ENCODE assay signal across 7 cellular contexts in the genomic region with DNA sequence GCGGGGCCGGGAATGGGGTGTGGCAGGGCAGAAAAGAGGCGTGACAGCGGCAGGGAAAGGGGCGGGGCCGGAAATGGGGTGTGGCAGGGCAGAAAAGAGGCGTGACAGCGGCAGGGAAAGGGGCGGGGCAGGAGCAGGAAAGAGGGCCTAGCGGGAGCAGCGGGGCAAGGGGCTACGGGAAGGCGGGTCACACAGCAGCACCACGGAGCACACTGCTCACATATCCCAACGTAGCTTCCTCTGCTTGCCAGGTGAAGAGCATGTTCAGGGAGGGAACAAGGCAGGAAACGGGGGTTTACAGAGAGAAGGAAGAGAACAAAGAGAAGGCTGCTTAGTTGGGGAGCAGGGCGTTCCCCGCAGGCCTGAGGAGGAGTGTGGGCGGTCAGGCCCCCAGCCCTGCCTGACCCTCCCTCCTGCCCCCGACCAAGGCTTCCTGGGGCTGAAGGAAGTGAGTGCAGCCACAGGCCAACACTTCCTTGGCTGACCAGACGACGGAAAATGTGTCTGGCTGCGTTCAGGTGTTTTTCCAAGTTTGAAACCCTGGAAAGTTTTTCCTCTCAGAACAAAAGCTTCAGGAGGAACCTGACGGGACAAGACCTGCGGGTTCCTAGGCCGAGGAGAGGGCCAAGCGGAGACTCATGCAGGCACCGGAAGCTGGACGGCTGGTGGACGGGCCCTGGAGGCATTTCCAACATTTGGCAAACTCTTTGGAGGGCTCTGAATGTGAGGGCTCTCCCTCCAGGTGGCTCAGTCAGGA. TPM values are rescaled to one million over a fixed set of nuclear protein-coding genes. Genes with fewer than 3 reads are reported as not detected.
A peak's percentile ranks its signal among the peaks of the same experiment; 100 is the strongest.
DNase-seq lines count a peak whose midpoint lies in the region; ATAC-seq and TF ChIP-seq lines count a peak whose summit lies in the region.

No MANE protein-coding gene starts in this region.

- H3K36me3 Mint-ChIP-seq in GM23338 (ENCODE audit: low read depth), result peaks cover 20% of the 10 kb centered on the region
- H3K36me3 Mint-ChIP-seq in chondrocyte (ENCODE audit: low read depth), result peaks cover 3% of the 10 kb centered on the region
- no peaks in the 10 kb centered on the region for H3K36me3 Mint-ChIP-seq in naive B cell

- H3K9me3 ChIP-seq in Peyer's patch, result no peaks in the 10 kb centered on the region

- no peaks in the 10 kb centered on the region for H3K9me3 Mint-ChIP-seq in GM23338
- H3K9me3 Mint-ChIP-seq in chondrocyte (ENCODE audit: low read depth), result no peaks in the 10 kb centered on the region
- peaks cover 0 to 4% (median 0%) of the 10 kb centered on the region in 7 donors for H3K9me3 Mint-ChIP-seq in naive B cell

- no peaks in the 10 kb centered on the region for H3K9me2 ChIP-seq in GM23338 (ENCODE audit: insufficient read depth)

- in situ Hi-C loops in G401 (cut with HindIII; ENCODE audit: low sequenced_read_pairs), result no loop called here

- H3K4me1 ChIP-seq in GM23338 (ENCODE audit: insufficient read depth) (peaks cover 10% of the 10 kb centered on the region; the same call in 1 of the 2 replicates), Peyer's patch (peaks cover 0 to 8% (median 2%) of the 10 kb centered on the region in 4 donors)

- H3K79me2 ChIP-seq in GM23338 (replicated peaks; ENCODE audit: insufficient read depth), result peaks cover 10% of the 10 kb centered on the region

- peaks cover 9% of the 10 kb centered on the region for H3K4me1 Mint-ChIP-seq in GM23338
- peaks cover 6% of the 10 kb centered on the region for H3K4me1 Mint-ChIP-seq in chondrocyte (ENCODE audit: low read depth)
- H3K4me1 Mint-ChIP-seq in naive B cell, result peaks cover 18 to 25% (median 20%) of the 10 kb centered on the region in 3 donors

- TF ChIP-seq CTCF in GM23338 (conservative IDR thresholded peaks at IDR 0.05; ENCODE audit: low read depth in 2 of 2), result no peak
- TF ChIP-seq CTCF in Peyer's patch (IDR thresholded peaks at IDR 0.05), result no peak
- no peak for TF ChIP-seq CTCF in chondrocyte (IDR thresholded peaks at IDR 0.05)

- H3K4me2 ChIP-seq in GM23338, result peak overlapping the region; percentile 73

- H3K27ac Mint-ChIP-seq in GM23338, result peak overlapping the region; percentile 96
- peak overlapping the region; percentile 45 for H3K27ac Mint-ChIP-seq in chondrocyte (ENCODE audit: unreplicated experiment)
- peak overlapping the region in 5 of 6 donors; percentile 38 to 93 (median 76) for H3K27ac Mint-ChIP-seq in naive B cell

- peak overlapping the region; percentile 46 for H3K4me3 ChIP-seq in GM23338
- H3K4me3 ChIP-seq in Peyer's patch, result no peak overlapping the region

- peaks cover 25% of the 10 kb centered on the region for H3K27me3 Mint-ChIP-seq in GM23338 (ENCODE audit: insufficient read depth, low read depth, poor library complexity)
- no peaks in the 10 kb centered on the region for H3K27me3 Mint-ChIP-seq in chondrocyte (ENCODE audit: low read depth)
- no peaks in the 10 kb centered on the region for H3K27me3 Mint-ChIP-seq in naive B cell

- peak; percentile 12 for ATAC-seq in GM23338
- no peak for ATAC-seq in naive B cell (ENCODE audit: low read depth in 2 of 2)
- ATAC-seq in GM18519 (IDR thresholded peaks at IDR 0.05; ENCODE audit: low FRiP score, unreplicated experiment), result no peak
- ATAC-seq in HG02588 (IDR thresholded peaks at IDR 0.05; ENCODE audit: unreplicated experiment), result no peak

- peaks cover 8% of the 10 kb centered on the region for H4K20me1 ChIP-seq in GM23338 (replicated peaks; ENCODE audit: insufficient read depth)

- no peak for TF ChIP-seq POLR2A in Peyer's patch (IDR thresholded peaks at IDR 0.05)

- H3K36me3 ChIP-seq in GM23338 (ENCODE audit: insufficient read depth) (no peaks in the 10 kb centered on the region), Peyer's patch (peaks cover 0 to 81% (median 0%) of the 10 kb centered on the region in 3 donors)

- H3K4me3 Mint-ChIP-seq in GM23338 (peak overlapping the region; percentile 69), chondrocyte (ENCODE audit: unreplicated experiment) (no peak overlapping the region), naive B cell (peak overlapping the region in 4 of 8 donors; percentile 20 to 76 (median 48))

- H3F3A ChIP-seq in GM23338 (replicated peaks; ENCODE audit: low read depth), result peaks cover 39% of the 10 kb centered on the region

- no peak overlapping the region for H2AFZ ChIP-seq in GM23338

- no peaks in the 10 kb centered on the region for H3K27me3 ChIP-seq in GM23338 (ENCODE audit: insufficient read depth)
- no peaks in the 10 kb centered on the region for H3K27me3 ChIP-seq in Peyer's patch

- DNase-seq in GM23338 (ENCODE audit: low spot score) (peak; percentile 96), Peyer's patch (peak in 1 of 3 donors; percentile 71), chondrocyte (ENCODE audit: low spot score) (no peak), naive B cell (no peak), G401 (ENCODE audit: low spot score) (no peak)

- H3K27ac ChIP-seq in GM23338 (ENCODE audit: low read depth) (peak overlapping the region; percentile 96), Peyer's patch (peak overlapping the region in 3 of 4 donors; percentile 34 to 88 (median 58))

TF ChIP-seq in GM23338, 12 proteins besides CTCF, POLR2A, EP300 and RAD21:
- TF ChIP-seq ZNF331 (CRISPR knock-in tag; IDR thresholded peaks at IDR 0.05; ENCODE audit: low read depth) (no peak), POLR2AphosphoS5 (IDR thresholded peaks at IDR 0.05; ENCODE audit: low read depth) (peak; percentile 82)

RNA-seq across cellular contexts. Expression of a gene that starts 13.8 kb away (rescaled TPM):
- total RNA-seq in GM23338 (2014; rRNA removed; shearing (Covaris generic)), result 46.5 and 56.8 TPM in 2 replicates
- polyA plus RNA-seq in GM23338 (2016; fragmentation: Nextera tagmentation; extraction: Ambion mirVana) (82.5 and 89.3 TPM in 2 replicates), naive B cell (ENCODE audit: low read depth in 6 of 6) (10 to 100 TPM; 11.3 to 62.0 (median 31.7) TPM)
- total RNA-seq in Peyer's patch (100 to 1,000 TPM in 3 of 4 donors, 10 to 100 TPM in 1; 70.4 to 189 (median 136) TPM), chondrocyte (24.3 to 27.5 TPM (median 27.2 TPM) in 3 replicates)
- 19.9 and 20.1 TPM in 2 replicates for total RNA-seq in G401 (2014; rRNA removed; shearing (Covaris generic))

RNA-seq across cellular contexts. Expression of a gene that starts 27.3 kb away (rescaled TPM):
- 21.4 and 28.8 TPM in 2 replicates for total RNA-seq in GM23338 (2014; rRNA removed; shearing (Covaris generic))
- polyA plus RNA-seq in GM23338 (2016; fragmentation: Nextera tagmentation; extraction: Ambion mirVana) (6.0 and 6.1 TPM in 2 replicates), naive B cell (ENCODE audit: low read depth in 6 of 6) (under 1 TPM in 5 of 6 donors, not detected in 1; 0.16 to 0.69 (median 0.60) TPM)
- total RNA-seq in Peyer's patch (1 to 10 TPM; 5.8 to 7.4 (median 6.4) TPM), chondrocyte (36.5 to 44.3 TPM (median 37.2 TPM) in 3 replicates)
- total RNA-seq in G401 (2014; rRNA removed; shearing (Covaris generic)), result 5.5 and 5.9 TPM in 2 replicates

RNA-seq across cellular contexts. Expression of a gene that starts 37.0 kb away (rescaled TPM):
- 2.8 and 7.3 TPM in 2 replicates for total RNA-seq in GM23338 (2014; rRNA removed; shearing (Covaris generic))
- polyA plus RNA-seq in GM23338 (2016; fragmentation: Nextera tagmentation; extraction: Ambion mirVana) (2.1 and 3.2 TPM in 2 replicates), naive B cell (ENCODE audit: low read depth in 6 of 6) (1 to 10 TPM; 2.0 to 7.1 (median 5.8) TPM)
- total RNA-seq in Peyer's patch (10 to 100 TPM in 3 of 4 donors, 1 to 10 TPM in 1; 1.7 to 14.3 (median 11.1) TPM), chondrocyte (3.8 to 4.7 TPM (median 4.3 TPM) in 3 replicates)
- total RNA-seq in G401 (2014; rRNA removed; shearing (Covaris generic)), result 1.4 TPM in 1 of 2 replicates, not detected in the other

RNA-seq across cellular contexts. Expression of a gene that starts 38.5 kb away (rescaled TPM):
- 73.5 and 79.9 TPM in 2 replicates for total RNA-seq in GM23338 (2014; rRNA removed; shearing (Covaris generic))
- polyA plus RNA-seq in GM23338 (2016; fragmentation: Nextera tagmentation; extraction: Ambion mirVana), result 53.8 and 56.2 TPM in 2 replicates
- 10 to 100 TPM; 49.6 to 95.7 (median 64.2) TPM for total RNA-seq in Peyer's patch
- total RNA-seq in chondrocyte, result 49.0 to 56.6 TPM (median 49.5 TPM) in 3 replicates
- polyA plus RNA-seq in naive B cell (ENCODE audit: low read depth in 6 of 6), result 10 to 100 TPM; 46.4 to 83.8 (median 66.9) TPM
- total RNA-seq in G401 (2014; rRNA removed; shearing (Covaris generic)), result 91.4 and 111 TPM in 2 replicates

RNA-seq across cellular contexts. Expression of a gene that starts 47.5 kb away (rescaled TPM):
- total RNA-seq in GM23338 (2014; rRNA removed; shearing (Covaris generic)), result 29.5 and 33.5 TPM in 2 replicates
- polyA plus RNA-seq in GM23338 (2016; fragmentation: Nextera tagmentation; extraction: Ambion mirVana), result 6.9 and 7.1 TPM in 2 replicates
- 100 to 1,000 TPM in 3 of 4 donors, 10 to 100 TPM in 1; 41.3 to 137 (median 113) TPM for total RNA-seq in Peyer's patch
- 44.2 to 46.6 TPM (median 45.1 TPM) in 3 replicates for total RNA-seq in chondrocyte
- 1 to 10 TPM in 5 of 6 donors, under 1 TPM in 1; 0.23 to 4.2 (median 3.3) TPM for polyA plus RNA-seq in naive B cell (ENCODE audit: low read depth in 6 of 6)
- 38.6 and 43.6 TPM in 2 replicates for total RNA-seq in G401 (2014; rRNA removed; shearing (Covaris generic))

Comparison
In these comparisons a context has a peak if more than half of its experiments do, and no peak if none do; other contexts are left out.
1. H3K27ac Mint-ChIP-seq: peak in every context shown above with its lines; median percentile 96 in GM23338; 76 in naive B cell; 45 in chondrocyte.